11 cellular contexts compared by ENCODE assay signal in genomic region chr7:116772423-116772852, GRCh38.
DNase-seq lines count a peak whose midpoint lies in the region; ATAC-seq and TF ChIP-seq lines count a peak whose summit lies in the region.
"Had no signal": no experiment of that assay in that cellular context is flagged by ENCODE, and none has a peak within 500 bp of the region (broad histone marks: within the 10 kb centered on the region; RNA-seq: fewer than 3 reads in every experiment).

No MANE protein-coding gene starts in this region.

- intact Hi-C loops in body of pancreas (cut with DNase I): no loop called here

- H3K4me1 ChIP-seq in body of pancreas: peaks cover 33% of the 10 kb centered on the region

- no peak overlapping the region for H3K4me3 ChIP-seq in body of pancreas

- H3K9me3 ChIP-seq in body of pancreas: no peaks in the 10 kb centered on the region

- H3K36me3 ChIP-seq in body of pancreas (replicated peaks in 1 of 2; ENCODE audit: insufficient read depth in 1 of 2, low read depth in 2 of 2): no peaks in the 10 kb centered on the region

- ATAC-seq in body of pancreas (peak; percentile 80), GM18907 (IDR thresholded peaks at IDR 0.05; ENCODE audit: unreplicated experiment) (no peak), HG03175 (IDR thresholded peaks at IDR 0.05; ENCODE audit: unreplicated experiment) (no peak)

- H3K27ac ChIP-seq in body of pancreas: peak overlapping the region; percentile 19 to 78 (median 50)

- no peak for TF ChIP-seq POLR2A in body of pancreas (IDR thresholded peaks at IDR 0.05)

- TF ChIP-seq CTCF in body of pancreas (IDR thresholded peaks at IDR 0.05): no peak

- no peaks in the 10 kb centered on the region for H3K27me3 ChIP-seq in body of pancreas

- DNase-seq in A172 (ENCODE audit: low spot score) (peak; percentile 84), HS-5 (ENCODE audit: low read depth) (peak; percentile 48), body of pancreas (no peak), kidney glomerular epithelial cell (lab: John Stamatoyannopoulos, UW) (peak; percentile 98)
- no peak for DNase-seq in activated T-cell treated with anti-CD3 and anti-CD28 coated beads, Interleukin-2, amount 50 U/mL, for 48 hours
- no peak for DNase-seq in activated CD4-positive, CD25-positive, alpha-beta regulatory T cell treated with anti-CD3 and anti-CD28 coated beads, Interleukin-2, amount 50 U/mL, for 72 hours
- DNase-seq: activated CD4-positive, alpha-beta T cell treated with anti-CD3 and anti-CD28 coated beads for 1 hour; effector CD8-positive, alpha-beta T cell; NCI-H2081 had no signal

Comparison
In these comparisons a context has a peak if more than half of its experiments do, and no peak if none do; other contexts are left out.
1. DNase-seq: peak in A172 (single experiment), HS-5 (single experiment) and kidney glomerular epithelial cell (single experiment); none in body of pancreas (0 of 4), activated T-cell treated with anti-CD3 and anti-CD28 coated beads, Interleukin-2, amount 50 U/mL, for 48 hours (0 of 2) and activated CD4-positive, CD25-positive, alpha-beta regulatory T cell treated with anti-CD3 and anti-CD28 coated beads, Interleukin-2, amount 50 U/mL, for 72 hours (single experiment).